Comparison of ENCODE assay signal across 1 cellular context in genomic region chr17:78921437-78921971, GRCh38.
A peak's percentile ranks its signal among the peaks of the same experiment; 100 is the strongest.
TF ChIP-seq lines count a peak whose summit lies in the region.

No MANE protein-coding gene starts in this region.

TF ChIP-seq in K562, 482 proteins besides CTCF, POLR2A, EP300 and RAD21 (continues in another document):
- no peak for TF ChIP-seq ZNF280A (IDR thresholded peaks at IDR 0.05; ENCODE audit: low read depth, partially characterized antibody)
- TF ChIP-seq ZNF699 (CRISPR knock-in tag; IDR thresholded peaks at IDR 0.05; ENCODE audit: insufficient replicate concordance) = no peak
- no peak for TF ChIP-seq RBM39 (optimal IDR thresholded peaks at IDR 0.05; ENCODE audit: low read depth, low read length)
- no peak for TF ChIP-seq ZBED1 (IDR thresholded peaks at IDR 0.05)
- TF ChIP-seq, protein P1, sequence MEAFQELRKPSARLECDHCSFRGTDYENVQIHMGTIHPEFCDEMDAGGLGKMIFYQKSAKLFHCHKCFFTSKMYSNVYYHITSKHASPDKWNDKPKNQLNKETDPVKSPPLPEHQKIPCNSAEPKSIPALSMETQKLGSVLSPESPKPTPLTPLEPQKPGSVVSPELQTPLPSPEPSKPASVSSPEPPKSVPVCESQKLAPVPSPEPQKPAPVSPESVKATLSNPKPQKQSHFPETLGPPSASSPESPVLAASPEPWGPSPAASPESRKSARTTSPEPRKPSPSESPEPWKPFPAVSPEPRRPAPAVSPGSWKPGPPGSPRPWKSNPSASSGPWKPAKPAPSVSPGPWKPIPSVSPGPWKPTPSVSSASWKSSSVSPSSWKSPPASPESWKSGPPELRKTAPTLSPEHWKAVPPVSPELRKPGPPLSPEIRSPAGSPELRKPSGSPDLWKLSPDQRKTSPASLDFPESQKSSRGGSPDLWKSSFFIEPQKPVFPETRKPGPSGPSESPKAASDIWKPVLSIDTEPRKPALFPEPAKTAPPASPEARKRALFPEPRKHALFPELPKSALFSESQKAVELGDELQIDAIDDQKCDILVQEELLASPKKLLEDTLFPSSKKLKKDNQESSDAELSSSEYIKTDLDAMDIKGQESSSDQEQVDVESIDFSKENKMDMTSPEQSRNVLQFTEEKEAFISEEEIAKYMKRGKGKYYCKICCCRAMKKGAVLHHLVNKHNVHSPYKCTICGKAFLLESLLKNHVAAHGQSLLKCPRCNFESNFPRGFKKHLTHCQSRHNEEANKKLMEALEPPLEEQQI (IDR thresholded peaks at IDR 0.05) = no peak
- no peak for TF ChIP-seq NRF1 (conservative IDR thresholded peaks at IDR 0.05 in 1 of 2, IDR thresholded peaks at IDR 0.05 in 1 of 2)
- no peak for TF ChIP-seq ZBTB12 (CRISPR knock-in tag; IDR thresholded peaks at IDR 0.05)
- no peak for TF ChIP-seq ZNF197 (CRISPR knock-in tag; IDR thresholded peaks at IDR 0.05; ENCODE audit: low read depth)
- no peak for TF ChIP-seq IRF2 (CRISPR knock-in tag; IDR thresholded peaks at IDR 0.05)
- TF ChIP-seq, protein P2, sequence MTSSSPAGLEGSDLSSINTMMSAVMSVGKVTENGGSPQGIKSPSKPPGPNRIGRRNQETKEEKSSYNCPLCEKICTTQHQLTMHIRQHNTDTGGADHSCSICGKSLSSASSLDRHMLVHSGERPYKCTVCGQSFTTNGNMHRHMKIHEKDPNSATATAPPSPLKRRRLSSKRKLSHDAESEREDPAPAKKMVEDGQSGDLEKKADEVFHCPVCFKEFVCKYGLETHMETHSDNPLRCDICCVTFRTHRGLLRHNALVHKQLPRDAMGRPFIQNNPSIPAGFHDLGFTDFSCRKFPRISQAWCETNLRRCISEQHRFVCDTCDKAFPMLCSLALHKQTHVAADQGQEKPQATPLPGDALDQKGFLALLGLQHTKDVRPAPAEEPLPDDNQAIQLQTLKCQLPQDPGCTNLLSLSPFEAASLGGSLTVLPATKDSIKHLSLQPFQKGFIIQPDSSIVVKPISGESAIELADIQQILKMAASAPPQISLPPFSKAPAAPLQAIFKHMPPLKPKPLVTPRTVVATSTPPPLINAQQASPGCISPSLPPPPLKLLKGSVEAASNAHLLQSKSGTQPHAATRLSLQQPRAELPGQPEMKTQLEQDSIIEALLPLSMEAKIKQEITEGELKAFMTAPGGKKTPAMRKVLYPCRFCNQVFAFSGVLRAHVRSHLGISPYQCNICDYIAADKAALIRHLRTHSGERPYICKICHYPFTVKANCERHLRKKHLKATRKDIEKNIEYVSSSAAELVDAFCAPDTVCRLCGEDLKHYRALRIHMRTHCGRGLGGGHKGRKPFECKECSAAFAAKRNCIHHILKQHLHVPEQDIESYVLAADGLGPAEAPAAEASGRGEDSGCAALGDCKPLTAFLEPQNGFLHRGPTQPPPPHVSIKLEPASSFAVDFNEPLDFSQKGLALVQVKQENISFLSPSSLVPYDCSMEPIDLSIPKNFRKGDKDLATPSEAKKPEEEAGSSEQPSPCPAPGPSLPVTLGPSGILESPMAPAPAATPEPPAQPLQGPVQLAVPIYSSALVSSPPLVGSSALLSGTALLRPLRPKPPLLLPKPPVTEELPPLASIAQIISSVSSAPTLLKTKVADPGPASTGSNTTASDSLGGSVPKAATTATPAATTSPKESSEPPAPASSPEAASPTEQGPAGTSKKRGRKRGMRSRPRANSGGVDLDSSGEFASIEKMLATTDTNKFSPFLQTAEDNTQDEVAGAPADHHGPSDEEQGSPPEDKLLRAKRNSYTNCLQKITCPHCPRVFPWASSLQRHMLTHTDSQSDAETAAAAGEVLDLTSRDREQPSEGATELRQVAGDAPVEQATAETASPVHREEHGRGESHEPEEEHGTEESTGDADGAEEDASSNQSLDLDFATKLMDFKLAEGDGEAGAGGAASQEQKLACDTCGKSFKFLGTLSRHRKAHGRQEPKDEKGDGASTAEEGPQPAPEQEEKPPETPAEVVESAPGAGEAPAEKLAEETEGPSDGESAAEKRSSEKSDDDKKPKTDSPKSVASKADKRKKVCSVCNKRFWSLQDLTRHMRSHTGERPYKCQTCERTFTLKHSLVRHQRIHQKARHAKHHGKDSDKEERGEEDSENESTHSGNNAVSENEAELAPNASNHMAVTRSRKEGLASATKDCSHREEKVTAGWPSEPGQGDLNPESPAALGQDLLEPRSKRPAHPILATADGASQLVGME (CRISPR knock-in tag; IDR thresholded peaks at IDR 0.05) = no peak
- no peak for TF ChIP-seq CBFB (CRISPR knock-in tag; IDR thresholded peaks at IDR 0.05)
- TF ChIP-seq ZNF717 (CRISPR knock-in tag; IDR thresholded peaks at IDR 0.05) = no peak
- TF ChIP-seq ZC3H8 (IDR thresholded peaks at IDR 0.05) = no peak
- no peak for TF ChIP-seq CHD2 (IDR thresholded peaks at IDR 0.05; ENCODE audit: low read depth, low read length)
- TF ChIP-seq WHSC1 (IDR thresholded peaks at IDR 0.05; ENCODE audit: low read length) = no peak
- TF ChIP-seq ELK1 (CRISPR knock-in tag; IDR thresholded peaks at IDR 0.05) = no peak
- no peak for TF ChIP-seq KLF13 (tag; IDR thresholded peaks at IDR 0.05; ENCODE audit: borderline replicate concordance, low read depth)
- no peak for TF ChIP-seq IFI16 (CRISPR knock-in tag; IDR thresholded peaks at IDR 0.05)
- no peak for TF ChIP-seq KAT8 (IDR thresholded peaks at IDR 0.05; ENCODE audit: low read depth)
- TF ChIP-seq LARP7 (IDR thresholded peaks at IDR 0.05) = no peak
- no peak for TF ChIP-seq RUNX1 (IDR thresholded peaks at IDR 0.05; ENCODE audit: low read depth)
- TF ChIP-seq, protein P3, sequence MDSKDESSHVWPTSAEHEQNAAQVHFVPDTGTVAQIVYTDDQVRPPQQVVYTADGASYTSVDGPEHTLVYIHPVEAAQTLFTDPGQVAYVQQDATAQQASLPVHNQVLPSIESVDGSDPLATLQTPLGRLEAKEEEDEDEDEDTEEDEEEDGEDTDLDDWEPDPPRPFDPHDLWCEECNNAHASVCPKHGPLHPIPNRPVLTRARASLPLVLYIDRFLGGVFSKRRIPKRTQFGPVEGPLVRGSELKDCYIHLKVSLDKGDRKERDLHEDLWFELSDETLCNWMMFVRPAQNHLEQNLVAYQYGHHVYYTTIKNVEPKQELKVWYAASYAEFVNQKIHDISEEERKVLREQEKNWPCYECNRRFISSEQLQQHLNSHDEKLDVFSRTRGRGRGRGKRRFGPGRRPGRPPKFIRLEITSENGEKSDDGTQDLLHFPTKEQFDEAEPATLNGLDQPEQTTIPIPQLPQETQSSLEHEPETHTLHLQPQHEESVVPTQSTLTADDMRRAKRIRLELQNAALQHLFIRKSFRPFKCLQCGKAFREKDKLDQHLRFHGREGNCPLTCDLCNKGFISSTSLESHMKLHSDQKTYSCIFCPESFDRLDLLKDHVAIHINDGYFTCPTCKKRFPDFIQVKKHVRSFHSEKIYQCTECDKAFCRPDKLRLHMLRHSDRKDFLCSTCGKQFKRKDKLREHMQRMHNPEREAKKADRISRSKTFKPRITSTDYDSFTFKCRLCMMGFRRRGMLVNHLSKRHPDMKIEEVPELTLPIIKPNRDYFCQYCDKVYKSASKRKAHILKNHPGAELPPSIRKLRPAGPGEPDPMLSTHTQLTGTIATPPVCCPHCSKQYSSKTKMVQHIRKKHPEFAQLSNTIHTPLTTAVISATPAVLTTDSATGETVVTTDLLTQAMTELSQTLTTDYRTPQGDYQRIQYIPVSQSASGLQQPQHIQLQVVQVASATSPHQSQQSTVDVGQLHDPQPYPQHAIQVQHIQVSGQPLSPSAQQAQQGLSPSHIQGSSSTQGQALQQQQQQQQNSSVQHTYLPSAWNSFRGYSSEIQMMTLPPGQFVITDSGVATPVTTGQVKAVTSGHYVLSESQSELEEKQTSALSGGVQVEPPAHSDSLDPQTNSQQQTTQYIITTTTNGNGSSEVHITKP (IDR thresholded peaks at IDR 0.05; ENCODE audit: partially characterized antibody) = peak; percentile 74
- TF ChIP-seq, protein P4, sequence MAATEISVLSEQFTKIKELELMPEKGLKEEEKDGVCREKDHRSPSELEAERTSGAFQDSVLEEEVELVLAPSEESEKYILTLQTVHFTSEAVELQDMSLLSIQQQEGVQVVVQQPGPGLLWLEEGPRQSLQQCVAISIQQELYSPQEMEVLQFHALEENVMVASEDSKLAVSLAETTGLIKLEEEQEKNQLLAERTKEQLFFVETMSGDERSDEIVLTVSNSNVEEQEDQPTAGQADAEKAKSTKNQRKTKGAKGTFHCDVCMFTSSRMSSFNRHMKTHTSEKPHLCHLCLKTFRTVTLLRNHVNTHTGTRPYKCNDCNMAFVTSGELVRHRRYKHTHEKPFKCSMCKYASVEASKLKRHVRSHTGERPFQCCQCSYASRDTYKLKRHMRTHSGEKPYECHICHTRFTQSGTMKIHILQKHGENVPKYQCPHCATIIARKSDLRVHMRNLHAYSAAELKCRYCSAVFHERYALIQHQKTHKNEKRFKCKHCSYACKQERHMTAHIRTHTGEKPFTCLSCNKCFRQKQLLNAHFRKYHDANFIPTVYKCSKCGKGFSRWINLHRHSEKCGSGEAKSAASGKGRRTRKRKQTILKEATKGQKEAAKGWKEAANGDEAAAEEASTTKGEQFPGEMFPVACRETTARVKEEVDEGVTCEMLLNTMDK (IDR thresholded peaks at IDR 0.05; ENCODE audit: borderline replicate concordance, insufficient read depth, low read depth, low read length, poor library complexity, severe bottlenecking) = no peak
- no peak for TF ChIP-seq SETDB1 (IDR thresholded peaks at IDR 0.05; ENCODE audit: low read length)
- no peak for TF ChIP-seq ZNF24 (IDR thresholded peaks at IDR 0.05)
- TF ChIP-seq GATA2 (CRISPR knock-in tag; IDR thresholded peaks at IDR 0.05) = no peak
- TF ChIP-seq CAMTA2 (CRISPR knock-in tag; conservative IDR thresholded peaks at IDR 0.05) = no peak
- peak; percentile 36; the same call in 1 of the 2 replicates for TF ChIP-seq PML (IDR thresholded peaks at IDR 0.05; ENCODE audit: low read length)
- TF ChIP-seq ERF (CRISPR knock-in tag; IDR thresholded peaks at IDR 0.05) = no peak
- TF ChIP-seq, protein P5, sequence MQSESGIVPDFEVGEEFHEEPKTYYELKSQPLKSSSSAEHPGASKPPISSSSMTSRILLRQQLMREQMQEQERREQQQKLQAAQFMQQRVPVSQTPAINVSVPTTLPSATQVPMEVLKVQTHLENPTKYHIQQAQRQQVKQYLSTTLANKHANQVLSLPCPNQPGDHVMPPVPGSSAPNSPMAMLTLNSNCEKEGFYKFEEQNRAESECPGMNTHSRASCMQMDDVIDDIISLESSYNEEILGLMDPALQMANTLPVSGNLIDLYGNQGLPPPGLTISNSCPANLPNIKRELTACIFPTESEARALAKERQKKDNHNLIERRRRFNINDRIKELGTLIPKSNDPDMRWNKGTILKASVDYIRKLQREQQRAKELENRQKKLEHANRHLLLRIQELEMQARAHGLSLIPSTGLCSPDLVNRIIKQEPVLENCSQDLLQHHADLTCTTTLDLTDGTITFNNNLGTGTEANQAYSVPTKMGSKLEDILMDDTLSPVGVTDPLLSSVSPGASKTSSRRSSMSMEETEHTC (IDR thresholded peaks at IDR 0.05) = no peak
- no peak for TF ChIP-seq SNRNP70 (optimal IDR thresholded peaks at IDR 0.05; ENCODE audit: low read depth, low read length)
- TF ChIP-seq CBX8 (IDR thresholded peaks at IDR 0.05; ENCODE audit: borderline replicate concordance, extremely low read depth, low read depth, low read length, poor library complexity, severe bottlenecking) = no peak
- no peak for TF ChIP-seq KAT7 (CRISPR knock-in tag; IDR thresholded peaks at IDR 0.05; ENCODE audit: borderline replicate concordance)
- no peak for TF ChIP-seq CSDE1 (IDR thresholded peaks at IDR 0.05)
- TF ChIP-seq SAP30 (IDR thresholded peaks at IDR 0.05; ENCODE audit: borderline replicate concordance, insufficient read depth, low read depth, low read length, poor library complexity, severe bottlenecking) = no peak
- no peak for TF ChIP-seq CREM (IDR thresholded peaks at IDR 0.05; ENCODE audit: low read depth)
- peak; percentile 84 to 89 for TF ChIP-seq KDM1A (IDR thresholded peaks at IDR 0.05)
- TF ChIP-seq, protein P6, sequence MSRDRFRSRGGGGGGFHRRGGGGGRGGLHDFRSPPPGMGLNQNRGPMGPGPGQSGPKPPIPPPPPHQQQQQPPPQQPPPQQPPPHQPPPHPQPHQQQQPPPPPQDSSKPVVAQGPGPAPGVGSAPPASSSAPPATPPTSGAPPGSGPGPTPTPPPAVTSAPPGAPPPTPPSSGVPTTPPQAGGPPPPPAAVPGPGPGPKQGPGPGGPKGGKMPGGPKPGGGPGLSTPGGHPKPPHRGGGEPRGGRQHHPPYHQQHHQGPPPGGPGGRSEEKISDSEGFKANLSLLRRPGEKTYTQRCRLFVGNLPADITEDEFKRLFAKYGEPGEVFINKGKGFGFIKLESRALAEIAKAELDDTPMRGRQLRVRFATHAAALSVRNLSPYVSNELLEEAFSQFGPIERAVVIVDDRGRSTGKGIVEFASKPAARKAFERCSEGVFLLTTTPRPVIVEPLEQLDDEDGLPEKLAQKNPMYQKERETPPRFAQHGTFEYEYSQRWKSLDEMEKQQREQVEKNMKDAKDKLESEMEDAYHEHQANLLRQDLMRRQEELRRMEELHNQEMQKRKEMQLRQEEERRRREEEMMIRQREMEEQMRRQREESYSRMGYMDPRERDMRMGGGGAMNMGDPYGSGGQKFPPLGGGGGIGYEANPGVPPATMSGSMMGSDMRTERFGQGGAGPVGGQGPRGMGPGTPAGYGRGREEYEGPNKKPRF (IDR thresholded peaks at IDR 0.05; ENCODE audit: low read depth, low read length) = no peak
- no peak for TF ChIP-seq ZNF224 (CRISPR knock-in tag; IDR thresholded peaks at IDR 0.05)
- no peak for TF ChIP-seq ZC3H11A (IDR thresholded peaks at IDR 0.05; ENCODE audit: low read depth, low read length)
- no peak for TF ChIP-seq FOXK1 (CRISPR knock-in tag; IDR thresholded peaks at IDR 0.05; ENCODE audit: borderline replicate concordance)
- no peak for TF ChIP-seq CREB1 (IDR thresholded peaks at IDR 0.05)
- TF ChIP-seq CREB1 (CRISPR knock-in tag; IDR thresholded peaks at IDR 0.05) = no peak
